ENCODE assay signal across 8 cellular contexts in the genomic region with DNA sequence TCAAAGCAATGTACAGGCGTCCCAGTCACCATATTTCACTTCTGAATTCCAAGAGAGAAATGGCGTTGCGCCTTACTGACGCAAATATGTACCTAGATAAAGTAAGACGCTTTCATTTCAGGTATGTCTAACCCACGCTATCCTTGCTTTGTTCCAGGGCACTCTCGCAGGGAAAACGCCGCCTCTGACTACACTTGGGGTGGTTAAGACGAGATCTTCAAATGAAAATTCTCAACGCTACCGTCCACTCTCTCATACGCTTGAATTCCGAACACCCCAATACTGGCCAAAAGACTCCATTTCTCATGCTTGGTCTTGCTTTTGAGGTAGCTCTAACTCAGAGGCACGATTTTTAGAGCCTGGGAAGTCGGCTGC. TPM values are rescaled to one million over a fixed set of nuclear protein-coding genes. Genes with fewer than 3 reads are reported as not detected.
DNase-seq lines count a peak whose midpoint lies in the region; ATAC-seq and TF ChIP-seq lines count a peak whose summit lies in the region.

No MANE protein-coding gene starts in this region.

- peak overlapping the region; percentile 97 for H3K27ac Mint-ChIP-seq in stimulated activated naive CD8-positive, alpha-beta T cell treated with anti-CD3 and anti-CD28 coated beads, Interleukin-15, Interleukin-2, amounts not matched to agents 100 ng/mL and 50 ng/mL, for 24 hours
- peak overlapping the region; percentile 96 for H3K27ac Mint-ChIP-seq in activated naive CD8-positive, alpha-beta T cell treated with anti-CD3 and anti-CD28 coated beads, Interleukin-2, amount 50 U/mL, for 24 hours

- intact Hi-C loops in spleen (cut with DNase I; ENCODE audit: low total_unique reads), result no loop called here

- no peaks in the 10 kb centered on the region for H3K27me3 ChIP-seq in HUES48 (ENCODE audit: control insufficient read depth, insufficient read depth, low read length)
- H3K27me3 ChIP-seq in iPS-18a (ENCODE audit: control insufficient read depth, insufficient read depth, low read length), result no peaks in the 10 kb centered on the region
- H3K27me3 ChIP-seq in spleen (replicated peaks in 1 of 7), result no peaks in the 10 kb centered on the region

- no peak for DNase-seq in stimulated activated naive CD8-positive, alpha-beta T cell treated with anti-CD3 and anti-CD28 coated beads, Interleukin-15, Interleukin-2, amounts not matched to agents 100 U/mL and 50 U/mL, for 24 hours
- no peak for DNase-seq in activated naive CD8-positive, alpha-beta T cell treated with anti-CD3 and anti-CD28 coated beads, Interleukin-2, amount 50 U/mL, for 24 hours
- DNase-seq in spleen, result no peak
- no peak for DNase-seq in NCI-H524 treated with DMSO at 0.1 percent for 48 hours (lab: John Stamatoyannopoulos, UW)
- no peak for DNase-seq in NAMALWA (ENCODE audit: low spot score)

- H3K9ac ChIP-seq in HUES48 (ENCODE audit: low read depth, low read length) (peak overlapping the region; percentile 94), iPS-18a (ENCODE audit: low read length) (peak overlapping the region; percentile 97)

- H3K4me3 ChIP-seq in HUES48 (ENCODE audit: low read depth, low read length) (peak overlapping the region; percentile 97), iPS-18a (ENCODE audit: low read length) (peak overlapping the region; percentile 94), spleen (peak overlapping the region; percentile 72 to 98 (median 93))

- ATAC-seq in stimulated activated naive CD8-positive, alpha-beta T cell treated with anti-CD3 and anti-CD28 coated beads, Interleukin-15, Interleukin-2, amounts not matched to agents 100 U/mL and 50 U/mL, for 24 hours, result no peak
- ATAC-seq in activated naive CD8-positive, alpha-beta T cell treated with anti-CD3 and anti-CD28 coated beads, Interleukin-2, amount 50 U/mL, for 24 hours, result no peak

- H3K27ac ChIP-seq in HUES48 (ENCODE audit: low read depth, low read length) (peak overlapping the region; percentile 99), iPS-18a (ENCODE audit: low read length) (peak overlapping the region; percentile 92), spleen (peak overlapping the region; percentile 91 to 98 (median 94))

- peaks cover 46% of the 10 kb centered on the region for H3K4me1 Mint-ChIP-seq in stimulated activated naive CD8-positive, alpha-beta T cell treated with anti-CD3 and anti-CD28 coated beads, Interleukin-15, Interleukin-2, amounts not matched to agents 100 ng/mL and 50 ng/mL, for 24 hours (ENCODE audit: low read depth)
- H3K4me1 Mint-ChIP-seq in activated naive CD8-positive, alpha-beta T cell treated with anti-CD3 and anti-CD28 coated beads, Interleukin-2, amount 50 U/mL, for 24 hours, result peaks cover 53% of the 10 kb centered on the region

- no peak for TF ChIP-seq POLR2A in spleen (IDR thresholded peaks at IDR 0.05)

- H3K36me3 Mint-ChIP-seq in stimulated activated naive CD8-positive, alpha-beta T cell treated with anti-CD3 and anti-CD28 coated beads, Interleukin-15, Interleukin-2, amounts not matched to agents 100 ng/mL and 50 ng/mL, for 24 hours (ENCODE audit: low read depth), result peaks cover 31% of the 10 kb centered on the region
- peaks cover 28% of the 10 kb centered on the region for H3K36me3 Mint-ChIP-seq in activated naive CD8-positive, alpha-beta T cell treated with anti-CD3 and anti-CD28 coated beads, Interleukin-2, amount 50 U/mL, for 24 hours (ENCODE audit: low read depth)

- no peaks in the 10 kb centered on the region for H3K27me3 Mint-ChIP-seq in stimulated activated naive CD8-positive, alpha-beta T cell treated with anti-CD3 and anti-CD28 coated beads, Interleukin-15, Interleukin-2, amounts not matched to agents 100 ng/mL and 50 ng/mL, for 24 hours
- H3K27me3 Mint-ChIP-seq in activated naive CD8-positive, alpha-beta T cell treated with anti-CD3 and anti-CD28 coated beads, Interleukin-2, amount 50 U/mL, for 24 hours, result no peaks in the 10 kb centered on the region

- no peaks in the 10 kb centered on the region for H3K9me3 ChIP-seq in HUES48 (ENCODE audit: control insufficient read depth, insufficient read depth, low read length)
- no peaks in the 10 kb centered on the region for H3K9me3 ChIP-seq in iPS-18a (ENCODE audit: control insufficient read depth, low read depth, low read length)
- no peaks in the 10 kb centered on the region for H3K9me3 ChIP-seq in spleen

- H3K36me3 ChIP-seq in HUES48 (ENCODE audit: control insufficient read depth, insufficient read depth, low read length), result peaks cover 30% of the 10 kb centered on the region
- peaks cover 22% of the 10 kb centered on the region for H3K36me3 ChIP-seq in iPS-18a (ENCODE audit: control insufficient read depth, low read depth, low read length)
- peaks cover 0 to 30% (median 20%) of the 10 kb centered on the region in 6 donors for H3K36me3 ChIP-seq in spleen

- H3K9me3 Mint-ChIP-seq in stimulated activated naive CD8-positive, alpha-beta T cell treated with anti-CD3 and anti-CD28 coated beads, Interleukin-15, Interleukin-2, amounts not matched to agents 100 ng/mL and 50 ng/mL, for 24 hours, result no peaks in the 10 kb centered on the region
- H3K9me3 Mint-ChIP-seq in activated naive CD8-positive, alpha-beta T cell treated with anti-CD3 and anti-CD28 coated beads, Interleukin-2, amount 50 U/mL, for 24 hours, result no peaks in the 10 kb centered on the region

- H3K4me1 ChIP-seq in HUES48 (ENCODE audit: control insufficient read depth, insufficient read depth, low read length), result peaks cover 8% of the 10 kb centered on the region; the same call in 1 of the 2 replicates
- peaks cover 4% of the 10 kb centered on the region for H3K4me1 ChIP-seq in iPS-18a (ENCODE audit: control insufficient read depth, low read depth, low read length)
- peaks cover 24 to 66% (median 44%) of the 10 kb centered on the region in 6 donors for H3K4me1 ChIP-seq in spleen

- H3K4me3 Mint-ChIP-seq in stimulated activated naive CD8-positive, alpha-beta T cell treated with anti-CD3 and anti-CD28 coated beads, Interleukin-15, Interleukin-2, amounts not matched to agents 100 ng/mL and 50 ng/mL, for 24 hours, result peak overlapping the region; percentile 92
- peak overlapping the region; percentile 92 for H3K4me3 Mint-ChIP-seq in activated naive CD8-positive, alpha-beta T cell treated with anti-CD3 and anti-CD28 coated beads, Interleukin-2, amount 50 U/mL, for 24 hours

- WGBS in spleen, 5 donors, result 0 to 2% (median 1%) methylated on average over 16 of the region's 16 CpGs

- no peak for TF ChIP-seq CTCF in spleen (IDR thresholded peaks at IDR 0.05 in 8 of 11, conservative IDR thresholded peaks at IDR 0.05 in 3 of 11)

RNA-seq across cellular contexts. Expression of gene ZMPSTE24, which starts 0.7 kb away (rescaled TPM):
- 10 to 100 TPM; 20.4 to 33.3 (median 25.2) TPM for total RNA-seq in spleen
- 10 to 100 TPM in 2 of 3 donors, 1 to 10 TPM in 1; 7.9 to 10.9 (median 10.6) TPM for polyA plus RNA-seq in spleen

RNA-seq across cellular contexts. Expression of gene TMCO2, which starts 9.6 kb away (rescaled TPM):
- not detected for total RNA-seq in spleen
- under 1 TPM in 2 of 3 donors, not detected in 1; 0.38 to 0.48 TPM for polyA plus RNA-seq in spleen

RNA-seq across cellular contexts. Expression of gene COL9A2, which starts 59.8 kb away (rescaled TPM):
- total RNA-seq in spleen, result 10 to 100 TPM in 2 of 7 donors, 1 to 10 TPM in 5; 3.1 to 16.0 (median 6.2) TPM
- 10 to 100 TPM in 2 of 3 donors, 1 to 10 TPM in 1; 9.1 to 17.8 (median 10.1) TPM for polyA plus RNA-seq in spleen
